Comparison of ENCODE assay signal across 24 cellular contexts in the genomic region with DNA sequence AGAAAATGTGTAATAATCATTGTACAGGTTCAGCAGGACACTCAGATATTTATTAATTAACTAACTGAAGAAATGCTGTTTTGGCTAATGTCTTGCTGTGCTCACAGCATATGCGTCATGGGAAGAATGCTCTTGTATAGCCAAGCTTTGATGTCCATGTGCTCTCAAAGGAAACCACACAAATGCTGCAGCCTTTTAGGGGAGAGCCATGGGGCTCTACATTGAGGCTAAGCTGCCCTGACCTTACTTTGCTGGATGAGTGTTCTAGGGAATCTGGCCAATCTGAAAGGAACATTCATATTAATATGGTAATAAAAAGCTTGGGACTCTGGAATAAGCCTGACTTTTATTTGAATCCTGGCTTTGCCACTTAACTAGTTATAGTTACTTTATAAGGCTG. TPM values are rescaled to one million over a fixed set of nuclear protein-coding genes. Genes with fewer than 3 reads are reported as not detected.
DNase-seq lines count a peak whose midpoint lies in the region; ATAC-seq and TF ChIP-seq lines count a peak whose summit lies in the region.
"Had no signal": no experiment of that assay in that cellular context is flagged by ENCODE, and none has a peak within 500 bp of the region (broad histone marks: within the 10 kb centered on the region; RNA-seq: fewer than 3 reads in every experiment).

No MANE protein-coding gene starts in this region.

- DNase-seq in IMR-90 (peak; percentile 62), esophagus muscularis mucosa (ENCODE audit: extremely low spot score) (peak; percentile 53), prostate gland (ENCODE audit: low spot score) (no peak)
- no peak for DNase-seq in stimulated activated CD4-positive, alpha-beta T cell treated with anti-CD3 and anti-CD28 coated beads, Interleukin-4, amount 100 ng/mL, for 4 hours
- DNase-seq: ACHN; BE2C; Caco-2; CD4-positive, alpha-beta T cell; GDM1; GOT3; MM.1S; NCI-H1105 treated with DMSO at 0.1 percent for 48 hours; NCI-H1694 treated with DMSO at 0.1 percent for 48 hours; NCI-H2107; NCI-H524; NCI-H82; PC-3; RPMI8226; SHP77 treated with DMSO at 0.1 percent for 48 hours; SK-N-SH had no signal

- no peak overlapping the region for H4K5ac ChIP-seq in IMR-90 (ENCODE audit: low read depth, low read length)

- dilution Hi-C loops in IMR-90 (cut with HindIII; ENCODE audit: low sequenced_read_pairs, unreplicated experiment), result no loop called here

- TF ChIP-seq RAD21 in IMR-90 (IDR thresholded peaks at IDR 0.05; ENCODE audit: low read length), result no peak

- peaks cover 3% of the 10 kb centered on the region; the same call in 1 of the 2 replicates for H3K9me1 ChIP-seq in IMR-90 (ENCODE audit: insufficient read depth, low read length)

- BruUV-seq in IMR-90 (replicated peaks; lab: Mats Ljungman, UMichigan), result no TSS peak

- no peaks in the 10 kb centered on the region; a peak in 1 of 4 replicates for H3K79me1 ChIP-seq in IMR-90 (ENCODE audit: low read depth in 1 of 2, low read length in 2 of 2)

- H3K56ac ChIP-seq in IMR-90 (ENCODE audit: extremely low read depth, insufficient read depth, low read length), result no peak overlapping the region

- no peaks in the 10 kb centered on the region for H4K20me1 ChIP-seq in IMR-90 (ENCODE audit: insufficient read depth, low read length)

- H4K91ac ChIP-seq in IMR-90 (ENCODE audit: insufficient read depth, low read depth, low read length), result no peak overlapping the region

- no peak overlapping the region for H3K4ac ChIP-seq in IMR-90 (ENCODE audit: low read depth, low read length)

- H3K18ac ChIP-seq in IMR-90 (ENCODE audit: low read depth, low read length), result no peak overlapping the region

- CTCF ChIA-PET in IMR-90 (lab: Yijun Ruan, JAX), result no interaction called here

- H2BK15ac ChIP-seq in IMR-90 (ENCODE audit: low read depth, low read length), result no peak overlapping the region

- TF ChIP-seq CTCF in IMR-90 (conservative IDR thresholded peaks at IDR 0.05; ENCODE audit: low read depth, low read length), result no peak
- TF ChIP-seq CTCF in esophagus muscularis mucosa (IDR thresholded peaks at IDR 0.05), result no peak
- TF ChIP-seq CTCF in prostate gland (IDR thresholded peaks at IDR 0.05), result no peak

- no peak overlapping the region for H2BK120ac ChIP-seq in IMR-90 (ENCODE audit: low read depth, low read length)

- no peak overlapping the region for H2BK20ac ChIP-seq in IMR-90 (ENCODE audit: low read depth, low read length)

- intact Hi-C loops in IMR-90 (cut with micrococcal nuclease), result no loop called here
- intact Hi-C loops in esophagus muscularis mucosa (cut with DNase I), result no loop called here
- intact Hi-C loops in prostate gland (cut with DNase I), result no loop called here

- H3K23ac ChIP-seq in IMR-90 (ENCODE audit: low read depth, low read length), result no peak overlapping the region

- in situ Hi-C loops in IMR-90 (cut with MboI; ENCODE audit: low sequenced_read_pairs), result no loop called here

- no peak overlapping the region for H4K8ac ChIP-seq in IMR-90 (ENCODE audit: low read depth in 2 of 2, low read length in 2 of 2)

- H3K9ac ChIP-seq in IMR-90 (ENCODE audit: low read depth, low read length), result no peak overlapping the region
- H3K9ac ChIP-seq: SK-N-SH had no signal

- no peak overlapping the region for H2AK9ac ChIP-seq in IMR-90 (replicated peaks; ENCODE audit: low read depth, low read length, poor library complexity)

- H3K4me2 ChIP-seq in IMR-90 (ENCODE audit: low read depth, low read length), result no peak overlapping the region
- H3K4me2 ChIP-seq: SK-N-SH had no signal

- H3K27me3 ChIP-seq in IMR-90 (ENCODE audit: control insufficient read depth, insufficient read depth, low read length) (no peaks in the 10 kb centered on the region), esophagus muscularis mucosa (no peaks in the 10 kb centered on the region), prostate gland (replicated peaks; ENCODE audit: insufficient read depth) (no peaks in the 10 kb centered on the region)
- H3K27me3 ChIP-seq: BE2C had no signal

- H2BK5ac ChIP-seq in IMR-90 (ENCODE audit: low read depth, low read length, poor library complexity, severe bottlenecking), result no peak overlapping the region

- H3K14ac ChIP-seq in IMR-90 (replicated peaks; ENCODE audit: low read depth, low read length), result no peak overlapping the region

- TF ChIP-seq POLR2A in IMR-90 (IDR thresholded peaks at IDR 0.05; ENCODE audit: low read depth, low read length), result no peak
- no peak for TF ChIP-seq POLR2A in esophagus muscularis mucosa (IDR thresholded peaks at IDR 0.05; ENCODE audit: low read depth)
- TF ChIP-seq POLR2A in prostate gland (IDR thresholded peaks at IDR 0.05), result no peak

- POLR2A ChIA-PET in IMR-90 (lab: Charles Lee; ENCODE audit: unreplicated experiment), result no interaction called here

- H3K4me3 ChIP-seq in IMR-90 (ENCODE audit: insufficient read depth, low read depth, low read length) (no peak overlapping the region), esophagus muscularis mucosa (no peak overlapping the region), prostate gland (no peak overlapping the region)

- ATAC-seq in IMR-90 (ENCODE audit: low read depth) (no peak), GM18858 (IDR thresholded peaks at IDR 0.05; ENCODE audit: unreplicated experiment) (no peak), GM18511 (IDR thresholded peaks at IDR 0.05; ENCODE audit: unreplicated experiment) (no peak)
- no peak for ATAC-seq in activated CD4-positive, CD25-positive, alpha-beta regulatory T cell treated with anti-CD3 and anti-CD28 coated beads, Interleukin-2, amount 50 U/mL, for 24 hours
- ATAC-seq: HCT116, PC-3 had no signal

- H2AK5ac ChIP-seq in IMR-90 (ENCODE audit: low read depth, low read length), result no peak overlapping the region

- H3K4me1 ChIP-seq in IMR-90 (ENCODE audit: control insufficient read depth, insufficient read depth, low read length) (peaks cover 6% of the 10 kb centered on the region), esophagus muscularis mucosa (peaks cover 0 to 5% (median 0%) of the 10 kb centered on the region in 4 donors), prostate gland (replicated peaks) (no peaks in the 10 kb centered on the region)
- H3K4me1 ChIP-seq: BE2C, Caco-2 had no signal

- no peak overlapping the region for H2AFZ ChIP-seq in IMR-90 (replicated peaks; ENCODE audit: low read length, poor library complexity)

- H3K27ac ChIP-seq in IMR-90 (ENCODE audit: insufficient read depth, low read length) (no peak overlapping the region), esophagus muscularis mucosa (replicated peaks in 1 of 4) (no peak overlapping the region), prostate gland (peak overlapping the region; percentile 40)

- no peak for TF ChIP-seq EP300 in esophagus muscularis mucosa (IDR thresholded peaks at IDR 0.05)

- WGBS in IMR-90 (ENCODE audit: extremely low coverage in 2 of 2, insufficient read length in 1 of 2), 2 experiments, result no CpG with 5 or more reads among the region's 1 CpG
- 67% methylated on average over 1 of the region's 1 CpG for WGBS in esophagus muscularis mucosa
- WGBS in prostate gland, result 62% methylated on average over 1 of the region's 1 CpG

- H3K9me3 ChIP-seq in IMR-90 (ENCODE audit: control insufficient read depth, insufficient read depth, low read length) (peaks cover 5% of the 10 kb centered on the region), esophagus muscularis mucosa (no peaks in the 10 kb centered on the region), prostate gland (no peaks in the 10 kb centered on the region)
- H3K9me3 ChIP-seq: BE2C, SK-N-SH had no signal

- H3K36me3 ChIP-seq in IMR-90 (ENCODE audit: control insufficient read depth, insufficient read depth, low read length) (no peaks in the 10 kb centered on the region), esophagus muscularis mucosa (no peaks in the 10 kb centered on the region), prostate gland (no peaks in the 10 kb centered on the region)
- H3K36me3 ChIP-seq: BE2C had no signal

TF ChIP-seq in IMR-90, 13 proteins besides CTCF, POLR2A, EP300 and RAD21:
- no peak for TF ChIP-seq BHLHE40 (IDR thresholded peaks at IDR 0.05; ENCODE audit: low read depth, low read length)
- TF ChIP-seq MAZ (IDR thresholded peaks at IDR 0.05; ENCODE audit: borderline replicate concordance, low read depth, low read length), result no peak
- no peak for TF ChIP-seq CEBPB (IDR thresholded peaks at IDR 0.05; ENCODE audit: low read depth, low read length)

RNA-seq across cellular contexts. Expression of a gene that starts 9.5 kb away (rescaled TPM):
- total RNA-seq in IMR-90 (2012; rRNA removed), result 12.2 and 14.0 TPM in 2 replicates
- polyA plus RNA-seq in IMR-90 (2012; rRNA removed), result 10.9 and 11.1 TPM in 2 replicates
- polyA plus RNA-seq in IMR-90 (2012; cell fraction: cytosol; rRNA removed), result 9.5 and 10.5 TPM in 2 replicates
- polyA plus RNA-seq in IMR-90 (2012; cell fraction: nucleus; rRNA removed; ENCODE audit: low replicate concordance), result 3.7 and 4.2 TPM in 2 replicates
- 10 to 100 TPM; 23.5 to 35.3 (median 26.1) TPM for total RNA-seq in esophagus muscularis mucosa
- total RNA-seq in prostate gland, result 10 to 100 TPM; 38.9 to 42.4 TPM

Comparison
In these comparisons a context has a peak if more than half of its experiments do, and no peak if none do; other contexts are left out.
1. DNase-seq: peak in IMR-90 (single experiment) and esophagus muscularis mucosa (single experiment); none in prostate gland (single experiment) and stimulated activated CD4-positive, alpha-beta T cell treated with anti-CD3 and anti-CD28 coated beads, Interleukin-4, amount 100 ng/mL, for 4 hours (0 of 2).
2. H3K27ac ChIP-seq: peak in prostate gland (2 of 2); none in IMR-90 (single experiment) and esophagus muscularis mucosa (0 of 4).